Comparison of ENCODE assay signal across 9 cellular contexts in genomic region chr18:59957957-59958356, GRCh38. TPM values are rescaled to one million over a fixed set of nuclear protein-coding genes. Genes with fewer than 3 reads are reported as not detected.
A peak's percentile ranks its signal among the peaks of the same experiment; 100 is the strongest.
DNase-seq lines count a peak whose midpoint lies in the region; ATAC-seq, FAIRE-seq and TF ChIP-seq lines count a peak whose summit lies in the region.
"Had no signal": no experiment of that assay in that cellular context is flagged by ENCODE, and none has a peak within 500 bp of the region (broad histone marks: within the 10 kb centered on the region; RNA-seq: fewer than 3 reads in every experiment).

No MANE protein-coding gene starts in this region.

- POLR2A ChIA-PET in activated CD8-positive, alpha-beta T cell treated with anti-CD3 and anti-CD28 coated beads for 36 hours (lab: Charles Lee): no interaction called here
- POLR2A ChIA-PET in activated CD8-positive, alpha-beta T cell treated with anti-CD3 and anti-CD28 coated beads, Interleukin-2, amount 10 ng/mL, durations not matched to agents 7 days and 5 days (lab: Charles Lee): no interaction called here

- no peak overlapping the region for H2AFZ ChIP-seq in osteoblast (ENCODE audit: low read length)

- no peaks in the 10 kb centered on the region for H3K9me3 ChIP-seq in osteoblast (ENCODE audit: low read depth, low read length)

- H3K27me3 ChIP-seq in osteoblast (ENCODE audit: insufficient read depth, low read length): no peaks in the 10 kb centered on the region

- no peak overlapping the region for H3K4me3 ChIP-seq in osteoblast (ENCODE audit: insufficient read depth, low read length)

- H3K4me3 Mint-ChIP-seq in activated CD8-positive, alpha-beta T cell treated with anti-CD3 and anti-CD28 coated beads for 36 hours: no peak overlapping the region
- no peak overlapping the region for H3K4me3 Mint-ChIP-seq in activated CD8-positive, alpha-beta T cell treated with anti-CD3 and anti-CD28 coated beads, Interleukin-2, amount 10 ng/mL, durations not matched to agents 7 days and 5 days
- H3K4me3 Mint-ChIP-seq: CD4-positive, CD25-positive, alpha-beta regulatory T cell had no signal

- peaks cover 15% of the 10 kb centered on the region for H3K4me1 ChIP-seq in osteoblast (ENCODE audit: insufficient read depth, low read length)

- H3K4me1 Mint-ChIP-seq in activated CD8-positive, alpha-beta T cell treated with anti-CD3 and anti-CD28 coated beads for 36 hours (ENCODE audit: low read depth): peaks cover 17% of the 10 kb centered on the region
- H3K4me1 Mint-ChIP-seq in activated CD8-positive, alpha-beta T cell treated with anti-CD3 and anti-CD28 coated beads, Interleukin-2, amount 10 ng/mL, durations not matched to agents 7 days and 5 days (ENCODE audit: low read depth): peaks cover 8% of the 10 kb centered on the region

- DNase-seq in activated CD8-positive, alpha-beta T cell treated with anti-CD3 and anti-CD28 coated beads for 36 hours: peak; percentile 15
- no peak for DNase-seq in activated CD8-positive, alpha-beta T cell treated with anti-CD3 and anti-CD28 coated beads, Interleukin-2, amount 10 ng/mL, durations not matched to agents 7 days and 5 days
- DNase-seq in HTR-8/SVneo (ENCODE audit: insufficient read length, low spot score) (peak; percentile 37), NCI-H774 (lab: John Stamatoyannopoulos, UW) (peak; percentile 86), fibroblast of gingiva (ENCODE audit: low read depth) (peak; percentile 21), ecto neural progenitor cell (ENCODE audit: low spot score) (no peak), osteoblast (ENCODE audit: insufficient read length, low spot score, missing footprints) (no peak)
- DNase-seq in activated CD8-positive, alpha-beta memory T cell treated with anti-CD3 and anti-CD28 coated beads, Interleukin-2, amount 50 U/mL, for 4 hours: no peak

- H3K27ac Mint-ChIP-seq in activated CD8-positive, alpha-beta T cell treated with anti-CD3 and anti-CD28 coated beads for 36 hours: no peak overlapping the region
- H3K27ac Mint-ChIP-seq in activated CD8-positive, alpha-beta T cell treated with anti-CD3 and anti-CD28 coated beads, Interleukin-2, amount 10 ng/mL, durations not matched to agents 7 days and 5 days: no peak overlapping the region
- H3K27ac Mint-ChIP-seq: CD4-positive, CD25-positive, alpha-beta regulatory T cell had no signal

- no peaks in the 10 kb centered on the region for H3K79me2 ChIP-seq in osteoblast (ENCODE audit: insufficient read depth, low read length)

- H4K20me1 ChIP-seq in osteoblast (ENCODE audit: insufficient read depth, low read length): no peaks in the 10 kb centered on the region

- no peaks in the 10 kb centered on the region for H3K36me3 ChIP-seq in osteoblast (ENCODE audit: insufficient read depth, low read length)

- peaks cover 6% of the 10 kb centered on the region for H3K27me3 Mint-ChIP-seq in activated CD8-positive, alpha-beta T cell treated with anti-CD3 and anti-CD28 coated beads for 36 hours
- peaks cover 15% of the 10 kb centered on the region for H3K27me3 Mint-ChIP-seq in activated CD8-positive, alpha-beta T cell treated with anti-CD3 and anti-CD28 coated beads, Interleukin-2, amount 10 ng/mL, durations not matched to agents 7 days and 5 days (ENCODE audit: low read depth)
- H3K27me3 Mint-ChIP-seq: CD4-positive, CD25-positive, alpha-beta regulatory T cell had no signal

- H3K9me3 Mint-ChIP-seq in activated CD8-positive, alpha-beta T cell treated with anti-CD3 and anti-CD28 coated beads for 36 hours: no peaks in the 10 kb centered on the region
- no peaks in the 10 kb centered on the region for H3K9me3 Mint-ChIP-seq in activated CD8-positive, alpha-beta T cell treated with anti-CD3 and anti-CD28 coated beads, Interleukin-2, amount 10 ng/mL, durations not matched to agents 7 days and 5 days (ENCODE audit: insufficient read depth)

- H3K27ac ChIP-seq in osteoblast (ENCODE audit: low read depth, low read length): no peak overlapping the region

- TF ChIP-seq CTCF in activated CD8-positive, alpha-beta T cell treated with anti-CD3 and anti-CD28 coated beads for 36 hours (IDR thresholded peaks at IDR 0.05): no peak
- TF ChIP-seq CTCF in osteoblast (IDR thresholded peaks at IDR 0.05; ENCODE audit: extremely low read depth, low read depth, low read length): no peak

- no peak overlapping the region for H3K4me2 ChIP-seq in osteoblast (ENCODE audit: insufficient read depth, low read length)

- H3K36me3 Mint-ChIP-seq in activated CD8-positive, alpha-beta T cell treated with anti-CD3 and anti-CD28 coated beads for 36 hours (ENCODE audit: low read depth): no peaks in the 10 kb centered on the region
- no peaks in the 10 kb centered on the region for H3K36me3 Mint-ChIP-seq in activated CD8-positive, alpha-beta T cell treated with anti-CD3 and anti-CD28 coated beads, Interleukin-2, amount 10 ng/mL, durations not matched to agents 7 days and 5 days (ENCODE audit: low read depth)
- H3K36me3 Mint-ChIP-seq: CD4-positive, CD25-positive, alpha-beta regulatory T cell had no signal

- FAIRE-seq in HTR-8/SVneo (lab: Jason Lieb, UNC): no peak

- intact Hi-C loops in activated CD8-positive, alpha-beta T cell treated with anti-CD3 and anti-CD28 coated beads for 36 hours (cut with micrococcal nuclease): no loop called here

- ATAC-seq in activated CD8-positive, alpha-beta T cell treated with anti-CD3 and anti-CD28 coated beads for 36 hours: no peak
- no peak for ATAC-seq in activated CD8-positive, alpha-beta T cell treated with anti-CD3 and anti-CD28 coated beads, Interleukin-2, amount 10 ng/mL, durations not matched to agents 7 days and 5 days

- CTCF ChIA-PET in activated CD8-positive, alpha-beta T cell treated with anti-CD3 and anti-CD28 coated beads for 36 hours (lab: Charles Lee): interaction anchor here (1.0 kb wide), 1 partner anchor 30 kb away, joined by 4 read pairs; no protein-coding TSS in a partner anchor
- CTCF ChIA-PET in activated CD8-positive, alpha-beta T cell treated with anti-CD3 and anti-CD28 coated beads, Interleukin-2, amount 10 ng/mL, durations not matched to agents 7 days and 5 days (lab: Charles Lee): interaction anchor here (0.8 kb wide), 1 partner anchor 30 kb away, joined by 3 read pairs; no protein-coding TSS in a partner anchor

RNA-seq across cellular contexts. Expression of gene PMAIP1, which starts 58.2 kb away (rescaled TPM):
- 10 to 100 TPM; 92.8 to 98.9 TPM for total RNA-seq in activated CD8-positive, alpha-beta T cell treated with anti-CD3 and anti-CD28 coated beads for 36 hours
- total RNA-seq in activated CD8-positive, alpha-beta T cell treated with anti-CD3 and anti-CD28 coated beads, Interleukin-2, amount 10 ng/mL, durations not matched to agents 7 days and 5 days: 10 to 100 TPM; 26.4 to 30.5 TPM
- 3.5 and 4.0 TPM in 2 replicates for total RNA-seq in osteoblast

Comparison
In these comparisons a context has a peak if more than half of its experiments do, and no peak if none do; other contexts are left out.
1. DNase-seq: peak in activated CD8-positive, alpha-beta T cell treated with anti-CD3 and anti-CD28 coated beads for 36 hours (single experiment), HTR-8/SVneo (single experiment), NCI-H774 (single experiment) and fibroblast of gingiva (single experiment); none in activated CD8-positive, alpha-beta T cell treated with anti-CD3 and anti-CD28 coated beads, Interleukin-2, amount 10 ng/mL, durations not matched to agents 7 days and 5 days (single experiment), activated CD8-positive, alpha-beta memory T cell treated with anti-CD3 and anti-CD28 coated beads, Interleukin-2, amount 50 U/mL, for 4 hours (single experiment), ecto neural progenitor cell (single experiment) and osteoblast (single experiment).